In genomic region chr16:11740567-11740966, GRCh38 we compare ENCODE assay signal across 9 cellular contexts. TPM values are rescaled to one million over a fixed set of nuclear protein-coding genes. Genes with fewer than 3 reads are reported as not detected.
DNase-seq lines count a peak whose midpoint lies in the region; ATAC-seq and TF ChIP-seq lines count a peak whose summit lies in the region.
"Had no signal": no experiment of that assay in that cellular context is flagged by ENCODE, and none has a peak within 500 bp of the region (broad histone marks: within the 10 kb centered on the region; RNA-seq: fewer than 3 reads in every experiment).

No MANE protein-coding gene starts in this region.

- no peak for TF ChIP-seq POLR2A in heart left ventricle (IDR thresholded peaks at IDR 0.05)
- no peak for TF ChIP-seq POLR2A in adrenal gland (IDR thresholded peaks at IDR 0.05)

- intact Hi-C loops in heart left ventricle (cut with DNase I): loop anchor here in 8 of 10 donors (5.0 to 10.0 kb wide), 5 partner anchors 42 to 114 kb away; partner anchors contain the start of genes ZC3H7A (in 6 of the 8) and RSL1D1 (in 1 of the 8)
- intact Hi-C loops in Right ventricle myocardium inferior (cut with DNase I): loop anchor here (5.0 kb wide), 2 partner anchors 42 to 57 kb away; partner anchors contain the start of gene ZC3H7A
- intact Hi-C loops in adrenal gland (cut with DNase I): no loop called here
- intact Hi-C loops in upper lobe of right lung (cut with DNase I): no loop called here

- ATAC-seq in heart left ventricle: no peak
- ATAC-seq in Right ventricle myocardium inferior: no peak
- no peak for ATAC-seq in upper lobe of right lung
- no peak for ATAC-seq in GM18520 (IDR thresholded peaks at IDR 0.05; ENCODE audit: unreplicated experiment)
- no peak for ATAC-seq in HG03432 (IDR thresholded peaks at IDR 0.05; ENCODE audit: unreplicated experiment)

- peak overlapping the region; percentile 93 for H3K4me3 Mint-ChIP-seq in mesothelial cell of epicardium

- H3K27ac Mint-ChIP-seq in mesothelial cell of epicardium: peak overlapping the region; percentile 97

- H3K9me3 ChIP-seq in heart left ventricle (no peaks in the 10 kb centered on the region), adrenal gland (replicated peaks in 1 of 3) (no peaks in the 10 kb centered on the region), upper lobe of right lung (no peaks in the 10 kb centered on the region), WERI-Rb-1 (ENCODE audit: severe bottlenecking) (no peaks in the 10 kb centered on the region)

- no peaks in the 10 kb centered on the region for H3K27me3 Mint-ChIP-seq in mesothelial cell of epicardium (ENCODE audit: low read depth)

- DNase-seq in heart left ventricle (no peak), Right ventricle myocardium inferior (ENCODE audit: missing footprints) (no peak), adrenal gland (no peak), mesothelial cell of epicardium (ENCODE audit: low spot score in 2 of 2, unreplicated experiment in 2 of 2) (no peak), upper lobe of right lung (no peak), WERI-Rb-1 (no peak)
- DNase-seq: DMS53 had no signal

- peaks cover 4% of the 10 kb centered on the region for H3K36me3 Mint-ChIP-seq in mesothelial cell of epicardium

- H3K4me1 ChIP-seq in heart left ventricle: peaks cover 5 to 64% (median 43%) of the 10 kb centered on the region in 12 donors
- H3K4me1 ChIP-seq in adrenal gland (replicated peaks in 1 of 2): peaks cover 30 to 59% of the 10 kb centered on the region in 2 donors
- peaks cover 53% of the 10 kb centered on the region for H3K4me1 ChIP-seq in upper lobe of right lung

- 45 to 53% (median 48%) methylated on average over 3 of the region's 3 CpGs for WGBS in heart left ventricle, 4 donors
- whole genome bisulfite sequencing in adrenal gland, 4 donors: 28 to 50% (median 33%) methylated on average over 3 of the region's 3 CpGs

- no peaks in the 10 kb centered on the region for H3K27me3 ChIP-seq in heart left ventricle
- no peaks in the 10 kb centered on the region for H3K27me3 ChIP-seq in adrenal gland
- H3K27me3 ChIP-seq in upper lobe of right lung: no peaks in the 10 kb centered on the region
- H3K27me3 ChIP-seq in WERI-Rb-1 (ENCODE audit: insufficient read depth, low read depth, severe bottlenecking): no peaks in the 10 kb centered on the region

- no peak for TF ChIP-seq CTCF in heart left ventricle (IDR thresholded peaks at IDR 0.05)
- TF ChIP-seq CTCF in adrenal gland (IDR thresholded peaks at IDR 0.05): no peak
- no peak for TF ChIP-seq CTCF in mesothelial cell of epicardium (IDR thresholded peaks at IDR 0.05; ENCODE audit: unreplicated experiment)
- no peak for TF ChIP-seq CTCF in upper lobe of right lung (IDR thresholded peaks at IDR 0.05)
- no peak for TF ChIP-seq CTCF in WERI-Rb-1 (IDR thresholded peaks at IDR 0.05; ENCODE audit: low read depth, low read length)

- H3K4me3 ChIP-seq in heart left ventricle (peak overlapping the region in 9 of 12 donors; percentile 71 to 98 (median 93)), adrenal gland (peak overlapping the region in 1 of 4 donors; percentile 94), upper lobe of right lung (peak overlapping the region; percentile 82), WERI-Rb-1 (ENCODE audit: low read depth, low read length) (no peak overlapping the region)

- H3K4me1 Mint-ChIP-seq in mesothelial cell of epicardium: peaks cover 39% of the 10 kb centered on the region

- H3K27ac ChIP-seq in heart left ventricle: peak overlapping the region in 8 of 12 donors; percentile 19 to 99 (median 97)
- H3K27ac ChIP-seq in adrenal gland: peak overlapping the region in 3 of 5 donors; percentile 97 to 99 (median 98)
- peak overlapping the region; percentile 95 for H3K27ac ChIP-seq in upper lobe of right lung
- H3K27ac ChIP-seq in WERI-Rb-1: no peak overlapping the region

- H3K36me3 ChIP-seq in heart left ventricle: peaks cover 0 to 27% (median 16%) of the 10 kb centered on the region in 9 donors
- peaks cover 0 to 5% of the 10 kb centered on the region in 2 donors for H3K36me3 ChIP-seq in adrenal gland (replicated peaks in 1 of 2)
- peaks cover 25% of the 10 kb centered on the region for H3K36me3 ChIP-seq in upper lobe of right lung
- peaks cover 18% of the 10 kb centered on the region for H3K36me3 ChIP-seq in WERI-Rb-1

- no peaks in the 10 kb centered on the region for H3K9me3 Mint-ChIP-seq in mesothelial cell of epicardium

RNA-seq across cellular contexts. Expression of gene TXNDC11, which starts 2.1 kb away (rescaled TPM):
- total RNA-seq in heart left ventricle (10 to 100 TPM; 18.9 to 29.3 (median 25.9) TPM), Right ventricle myocardium inferior (20.3 TPM), adrenal gland (10 to 100 TPM; 33.5 to 68.4 (median 48.1) TPM), mesothelial cell of epicardium (27.5 to 30.5 TPM (median 27.8 TPM) in 3 replicates), upper lobe of right lung (99.2 TPM)
- polyA plus RNA-seq in heart left ventricle (10 to 100 TPM; 23.6 to 53.1 TPM), adrenal gland (10 to 100 TPM; 51.2 to 78.1 (median 57.4) TPM)

RNA-seq across cellular contexts. Expression of gene ZC3H7A, which starts 56.5 kb away (rescaled TPM):
- 10 to 100 TPM; 20.2 to 42.3 (median 29.7) TPM for total RNA-seq in heart left ventricle
- polyA plus RNA-seq in heart left ventricle: 10 to 100 TPM; 16.9 to 17.7 TPM
- 22.6 TPM for total RNA-seq in Right ventricle myocardium inferior
- total RNA-seq in adrenal gland: 10 to 100 TPM; 32.1 to 61.3 (median 43.0) TPM
- polyA plus RNA-seq in adrenal gland: 10 to 100 TPM; 31.1 to 83.9 (median 35.9) TPM
- total RNA-seq in mesothelial cell of epicardium: 57.6 to 70.7 TPM (median 66.7 TPM) in 3 replicates
- total RNA-seq in upper lobe of right lung: 71.2 TPM

Comparison
In these comparisons a context has a peak if more than half of its experiments do, and no peak if none do; other contexts are left out.
1. intact Hi-C loops: an anchor here in heart left ventricle (5.0 to 10.0 kb wide) and Right ventricle myocardium inferior (5.0 kb wide); none called in adrenal gland and upper lobe of right lung.